ENCODE assay signal across 1 cellular context in genomic region chr10:11605807-11606408, GRCh38.
TF ChIP-seq lines count a peak whose summit lies in the region.

No MANE protein-coding gene starts in this region.

TF ChIP-seq in GM12878, 131 proteins besides CTCF, POLR2A, EP300 and RAD21 (continued from another document):
- TF ChIP-seq MYB (IDR thresholded peaks at IDR 0.05; ENCODE audit: borderline replicate concordance, low read depth, low read length) = no peak
- TF ChIP-seq POU2F2 (IDR thresholded peaks at IDR 0.05; ENCODE audit: borderline replicate concordance, low read depth, low read length) = no peak
- TF ChIP-seq GABPA (IDR thresholded peaks at IDR 0.05; ENCODE audit: low read depth) = no peak
- TF ChIP-seq IRF3 (IDR thresholded peaks at IDR 0.05) = no peak
- TF ChIP-seq CBX5 (IDR thresholded peaks at IDR 0.05; ENCODE audit: low read depth) = no peak
- TF ChIP-seq JUND (IDR thresholded peaks at IDR 0.05; ENCODE audit: low read depth, low read length) = no peak
- no peak for TF ChIP-seq CHD1 (IDR thresholded peaks at IDR 0.05; ENCODE audit: low read depth, low read length)
